In genomic region chr15:99141943-99142342, GRCh38 we compare ENCODE assay signal across 9 cellular contexts.
"Had no signal": no experiment of that assay in that cellular context is flagged by ENCODE, and none has a peak within 500 bp of the region (broad histone marks: within the 10 kb centered on the region; RNA-seq: fewer than 3 reads in every experiment).

No MANE protein-coding gene starts in this region.

- H3K36me3 ChIP-seq: left lung, neutrophil, uterus had no signal

- H3K27ac ChIP-seq: foreskin keratinocyte, left lung, neutrophil, uterus had no signal

- H3K4me1 ChIP-seq: foreskin keratinocyte, left lung had no signal

- ATAC-seq: foreskin keratinocyte, heart right ventricle, left lung had no signal

- H3K9me3 ChIP-seq: heart right ventricle, left lung, neutrophil, uterus had no signal

- H3K27me3 ChIP-seq: foreskin keratinocyte, heart right ventricle, left lung, neutrophil, uterus had no signal

- DNase-seq: activated CD4-positive, alpha-beta T cell treated with anti-CD3 and anti-CD28 coated beads for 4 hours; activated naive CD4-positive, alpha-beta T cell; aorta; foreskin keratinocyte; heart right ventricle; left lung; stimulated activated CD4-positive, alpha-beta T cell treated with anti-CD3 and anti-CD28 coated beads, Interleukin-4, amount 100 ng/mL, for 1 hour; uterus had no signal

- H3K4me3 ChIP-seq: heart right ventricle, left lung, uterus had no signal
